7 cellular contexts compared by ENCODE assay signal in genomic region chr16:31386157-31386984, GRCh38. TPM values are rescaled to one million over a fixed set of nuclear protein-coding genes. Genes with fewer than 3 reads are reported as not detected.
DNase-seq lines count a peak whose midpoint lies in the region; ATAC-seq, FAIRE-seq and TF ChIP-seq lines count a peak whose summit lies in the region.

No MANE protein-coding gene starts in this region.

- H3K27me3 Mint-ChIP-seq in progenitor cell of endocrine pancreas = peaks cover 16% of the 10 kb centered on the region

- no peak overlapping the region for H3K14ac ChIP-seq in IMR-90 (replicated peaks; ENCODE audit: low read depth, low read length)

- H3K9me3 ChIP-seq in IMR-90 (ENCODE audit: control insufficient read depth, insufficient read depth, low read length) (no peaks in the 10 kb centered on the region), suprapubic skin (no peaks in the 10 kb centered on the region)

- H3K23ac ChIP-seq in IMR-90 (ENCODE audit: low read depth, low read length) = no peak overlapping the region

- no TSS peak for BruUV-seq in IMR-90 (replicated peaks; lab: Mats Ljungman, UMichigan)

- TF ChIP-seq POLR2A in GM18505 (IDR thresholded peaks at IDR 0.05; ENCODE audit: borderline replicate concordance, extremely low read depth, insufficient read depth, insufficient read length) = no peak
- no peak for TF ChIP-seq POLR2A in IMR-90 (IDR thresholded peaks at IDR 0.05; ENCODE audit: low read depth, low read length)
- TF ChIP-seq POLR2A in suprapubic skin (IDR thresholded peaks at IDR 0.05) = no peak

- CTCF ChIA-PET in IMR-90 (lab: Yijun Ruan, JAX) = interaction anchor here (0.8 kb wide), 1 partner anchor 169 kb away, joined by 3 read pairs; the partner anchor contains the start of gene PYDC1

- H4K5ac ChIP-seq in IMR-90 (ENCODE audit: low read depth, low read length) = no peak overlapping the region

- H3K4me3 ChIP-seq in IMR-90 (ENCODE audit: insufficient read depth, low read depth, low read length) (no peak overlapping the region), brain microvascular endothelial cell (ENCODE audit: low read depth, low read length) (no peak overlapping the region), suprapubic skin (no peak overlapping the region)

- no peak overlapping the region for H3K56ac ChIP-seq in IMR-90 (ENCODE audit: extremely low read depth, insufficient read depth, low read length)

- no peak overlapping the region for H2AFZ ChIP-seq in IMR-90 (replicated peaks; ENCODE audit: low read length, poor library complexity)

- no peak overlapping the region for H2BK20ac ChIP-seq in IMR-90 (ENCODE audit: low read depth, low read length)

- TF ChIP-seq CTCF in IMR-90 (conservative IDR thresholded peaks at IDR 0.05; ENCODE audit: low read depth, low read length) = no peak
- TF ChIP-seq CTCF in brain microvascular endothelial cell (IDR thresholded peaks at IDR 0.05; ENCODE audit: low read depth, low read length, missing control alignments) = no peak
- no peak for TF ChIP-seq CTCF in progenitor cell of endocrine pancreas (IDR thresholded peaks at IDR 0.05; ENCODE audit: unreplicated experiment)
- no peak for TF ChIP-seq CTCF in D721Med (IDR thresholded peaks at IDR 0.05; ENCODE audit: insufficient read depth, missing control alignments)
- TF ChIP-seq CTCF in suprapubic skin (IDR thresholded peaks at IDR 0.05) = no peak

- no peak overlapping the region for H3K4ac ChIP-seq in IMR-90 (ENCODE audit: low read depth, low read length)

- dilution Hi-C loops in IMR-90 (cut with HindIII; ENCODE audit: low sequenced_read_pairs, unreplicated experiment) = no loop called here

- no peak overlapping the region for H3K9ac ChIP-seq in IMR-90 (ENCODE audit: low read depth, low read length)

- no peaks in the 10 kb centered on the region for H3K9me3 Mint-ChIP-seq in progenitor cell of endocrine pancreas (ENCODE audit: low read depth)

- peaks cover 16% of the 10 kb centered on the region for H3K4me1 Mint-ChIP-seq in progenitor cell of endocrine pancreas (ENCODE audit: low read depth)

- H3K27me3 ChIP-seq in IMR-90 (ENCODE audit: control insufficient read depth, insufficient read depth, low read length) (peaks cover 14% of the 10 kb centered on the region), brain microvascular endothelial cell (replicated peaks) (no peaks in the 10 kb centered on the region), suprapubic skin (no peaks in the 10 kb centered on the region)

- FAIRE-seq in D721Med (lab: Jason Lieb, UNC) = no peak

- H3K4me2 ChIP-seq in IMR-90 (ENCODE audit: low read depth, low read length) = no peak overlapping the region; the same call in 1 of the 2 replicates

- no peak overlapping the region for H2AK5ac ChIP-seq in IMR-90 (ENCODE audit: low read depth, low read length)

- H3K79me1 ChIP-seq in IMR-90 (ENCODE audit: low read depth in 1 of 2, low read length in 2 of 2) = no peaks in the 10 kb centered on the region

- no peak overlapping the region for H4K8ac ChIP-seq in IMR-90 (ENCODE audit: low read depth in 2 of 2, low read length in 2 of 2)

- WGBS in IMR-90 (ENCODE audit: extremely low coverage in 2 of 2, insufficient read length in 1 of 2), 2 experiments = 0% methylated on average over 1 of the region's 6 CpGs; no CpG with 5 or more reads in 1 of the 2 experiments
- WGBS in suprapubic skin = 35% methylated on average over 6 of the region's 6 CpGs

- TF ChIP-seq EP300 in suprapubic skin (IDR thresholded peaks at IDR 0.05) = no peak

- H4K20me1 ChIP-seq in IMR-90 (ENCODE audit: insufficient read depth, low read length) = no peaks in the 10 kb centered on the region; the same call in 1 of the 2 replicates

- H3K4me3 Mint-ChIP-seq in progenitor cell of endocrine pancreas (ENCODE audit: low read depth) = no peak overlapping the region

- H3K27ac ChIP-seq in IMR-90 (ENCODE audit: insufficient read depth, low read length) (no peak overlapping the region), brain microvascular endothelial cell (no peak overlapping the region), suprapubic skin (no peak overlapping the region)

- H2BK5ac ChIP-seq in IMR-90 (ENCODE audit: low read depth, low read length, poor library complexity, severe bottlenecking) = no peak overlapping the region

- H3K9me1 ChIP-seq in IMR-90 (ENCODE audit: insufficient read depth, low read length) = no peaks in the 10 kb centered on the region

- no peak overlapping the region for H2AK9ac ChIP-seq in IMR-90 (replicated peaks; ENCODE audit: low read depth, low read length, poor library complexity)

- H3K18ac ChIP-seq in IMR-90 (ENCODE audit: low read depth, low read length) = no peak overlapping the region

- peak overlapping the region; percentile 89 for H3K27ac Mint-ChIP-seq in progenitor cell of endocrine pancreas

- no peak for TF ChIP-seq RAD21 in IMR-90 (IDR thresholded peaks at IDR 0.05; ENCODE audit: low read length)

- H3K4me1 ChIP-seq in IMR-90 (ENCODE audit: control insufficient read depth, insufficient read depth, low read length) = no peaks in the 10 kb centered on the region; the same call in 1 of the 2 replicates
- H3K4me1 ChIP-seq in suprapubic skin = peaks cover 3% of the 10 kb centered on the region

- in situ Hi-C loops in IMR-90 (cut with MboI; ENCODE audit: low sequenced_read_pairs) = no loop called here
- in situ Hi-C loops in brain microvascular endothelial cell (cut with HindIII; ENCODE audit: low pct_ligation_motif_present, low sequenced_read_pairs) = no loop called here

- H2BK120ac ChIP-seq in IMR-90 (ENCODE audit: low read depth, low read length) = no peak overlapping the region

- H3K36me3 Mint-ChIP-seq in progenitor cell of endocrine pancreas (ENCODE audit: insufficient read depth) = no peaks in the 10 kb centered on the region

- ATAC-seq in GM18505 (IDR thresholded peaks at IDR 0.05; ENCODE audit: unreplicated experiment) (peak; percentile 58), IMR-90 (ENCODE audit: low read depth) (peak; percentile 53; the same call in 1 of the 2 replicates)

- no peak overlapping the region for H4K91ac ChIP-seq in IMR-90 (ENCODE audit: insufficient read depth, low read depth, low read length)

- H3K36me3 ChIP-seq in IMR-90 (ENCODE audit: control insufficient read depth, insufficient read depth, low read length) = no peaks in the 10 kb centered on the region
- H3K36me3 ChIP-seq in brain microvascular endothelial cell (replicated peaks) = no peaks in the 10 kb centered on the region
- H3K36me3 ChIP-seq in suprapubic skin = no peaks in the 10 kb centered on the region

- peak; percentile 72 for DNase-seq in IMR-90
- peak; percentile 42 for DNase-seq in brain microvascular endothelial cell
- DNase-seq in progenitor cell of endocrine pancreas (ENCODE audit: low spot score, unreplicated experiment) = no peak
- no peak for DNase-seq in D721Med (ENCODE audit: insufficient read length, low spot score)
- no peak for DNase-seq in NCI-H187 treated with DMSO at 0.1 percent for 48 hours (lab: John Stamatoyannopoulos, UW)
- DNase-seq in suprapubic skin (ENCODE audit: low spot score in 2 of 2) = no peak

- intact Hi-C loops in IMR-90 (cut with micrococcal nuclease) = loop anchor here (10.0 kb wide), 1 partner anchor 58 kb away; the partner anchor contains the start of gene ZNF843

- POLR2A ChIA-PET in IMR-90 (lab: Charles Lee; ENCODE audit: unreplicated experiment) = interaction anchor here (0.6 to 0.7 kb wide), 2 partner anchors 134 to 202 kb away, joined by 4 to 14 read pairs; no protein-coding TSS in a partner anchor

- H2BK15ac ChIP-seq in IMR-90 (ENCODE audit: low read depth, low read length) = no peak overlapping the region

TF ChIP-seq in IMR-90, 13 proteins besides CTCF, POLR2A, EP300 and RAD21 (continues in another document):
- no peak for TF ChIP-seq MXI1 (IDR thresholded peaks at IDR 0.05; ENCODE audit: borderline replicate concordance, low read depth, low read length)
- no peak for TF ChIP-seq RCOR1 (IDR thresholded peaks at IDR 0.05; ENCODE audit: insufficient replicate concordance, low read length)
- 0 out of 2 replicates have a peak, but pooled peaks have one; percentile 44 for TF ChIP-seq CEBPB (IDR thresholded peaks at IDR 0.05; ENCODE audit: low read depth, low read length)
- TF ChIP-seq USF2 (IDR thresholded peaks at IDR 0.05; ENCODE audit: low read depth, low read length) = no peak
- 0 out of 2 replicates have a peak, but pooled peaks have one; percentile 10 for TF ChIP-seq FOS (IDR thresholded peaks at IDR 0.05; ENCODE audit: low read depth, low read length)

RNA-seq across cellular contexts. Expression of gene ITGAD, which starts 6.8 kb away (rescaled TPM):
- total RNA-seq in IMR-90 (2012; rRNA removed) (not detected in 2 replicates), progenitor cell of endocrine pancreas (not detected in 2 replicates), suprapubic skin (not detected)
- not detected in 2 replicates for polyA plus RNA-seq in IMR-90 (2012; rRNA removed)
- not detected in 2 replicates for polyA plus RNA-seq in IMR-90 (2012; cell fraction: cytosol; rRNA removed)
- not detected in 2 replicates for polyA plus RNA-seq in IMR-90 (2012; cell fraction: nucleus; rRNA removed; ENCODE audit: low replicate concordance)

RNA-seq across cellular contexts. Expression of gene ITGAX, which starts 31.4 kb away (rescaled TPM):
- total RNA-seq in IMR-90 (2012; rRNA removed) = 0.18 TPM in 1 of 2 replicates, not detected in the other
- polyA plus RNA-seq in IMR-90 (2012; rRNA removed) = 0.09 TPM in 2 replicates
- polyA plus RNA-seq in IMR-90 (2012; cell fraction: cytosol; rRNA removed) = 0.12 and 0.17 TPM in 2 replicates
- 0.37 and 0.73 TPM in 2 replicates for polyA plus RNA-seq in IMR-90 (2012; cell fraction: nucleus; rRNA removed; ENCODE audit: low replicate concordance)
- total RNA-seq in progenitor cell of endocrine pancreas = not detected in 2 replicates
- 1 to 10 TPM in 3 of 4 donors, not detected in 1; 1.1 to 2.0 (median 1.2) TPM for total RNA-seq in suprapubic skin

RNA-seq across cellular contexts. Expression of gene COX6A2, which starts 41.8 kb away (rescaled TPM):
- total RNA-seq in IMR-90 (2012; rRNA removed) = not detected in 2 replicates
- not detected in 2 replicates for polyA plus RNA-seq in IMR-90 (2012; rRNA removed)
- polyA plus RNA-seq in IMR-90 (2012; cell fraction: cytosol; rRNA removed) = not detected in 2 replicates
- polyA plus RNA-seq in IMR-90 (2012; cell fraction: nucleus; rRNA removed; ENCODE audit: low replicate concordance) = not detected in 2 replicates
- not detected in 2 replicates for total RNA-seq in progenitor cell of endocrine pancreas
- not detected for total RNA-seq in suprapubic skin

RNA-seq across cellular contexts. Expression of gene ZNF843, which starts 56.2 kb away (rescaled TPM):
- under 0.01 TPM in 2 replicates for total RNA-seq in IMR-90 (2012; rRNA removed)
- 0.13 and 0.27 TPM in 2 replicates for polyA plus RNA-seq in IMR-90 (2012; rRNA removed)
- polyA plus RNA-seq in IMR-90 (2012; cell fraction: cytosol; rRNA removed) = 0.16 and 0.34 TPM in 2 replicates
- polyA plus RNA-seq in IMR-90 (2012; cell fraction: nucleus; rRNA removed; ENCODE audit: low replicate concordance) = 0.09 and 0.16 TPM in 2 replicates
- total RNA-seq in progenitor cell of endocrine pancreas = 1.2 and 1.4 TPM in 2 replicates
- 1 to 10 TPM; 1.0 to 5.3 (median 1.8) TPM for total RNA-seq in suprapubic skin

Comparison
In these comparisons a context has a peak if more than half of its experiments do, and no peak if none do; other contexts are left out.
1. DNase-seq: peak in IMR-90 (single experiment) and brain microvascular endothelial cell (single experiment); none in progenitor cell of endocrine pancreas (single experiment), D721Med (single experiment), NCI-H187 treated with DMSO at 0.1 percent for 48 hours (single experiment) and suprapubic skin (0 of 2).